9 cellular contexts compared by ENCODE assay signal in genomic region chr19:46579286-46579944, GRCh38. TPM values are rescaled to one million over a fixed set of nuclear protein-coding genes. Genes with fewer than 3 reads are reported as not detected.
DNase-seq lines count a peak whose midpoint lies in the region; ATAC-seq and TF ChIP-seq lines count a peak whose summit lies in the region.
"Had no signal": no experiment of that assay in that cellular context is flagged by ENCODE, and none has a peak within 500 bp of the region (broad histone marks: within the 10 kb centered on the region; RNA-seq: fewer than 3 reads in every experiment).

No MANE protein-coding gene starts in this region.

- H3K4me1 ChIP-seq in upper lobe of right lung = no peaks in the 10 kb centered on the region

- ATAC-seq in upper lobe of right lung (peak; percentile 19), HG02885 (IDR thresholded peaks at IDR 0.05; ENCODE audit: poor library complexity, unreplicated experiment) (no peak)

- intact Hi-C loops in activated CD4-positive, alpha-beta memory T cell treated with anti-CD3 and anti-CD28 coated beads for 36 hours (cut with micrococcal nuclease) = no loop called here
- intact Hi-C loops in upper lobe of right lung (cut with DNase I) = no loop called here

- H3K4me3 ChIP-seq in upper lobe of right lung = no peak overlapping the region

- no peak overlapping the region for H3K4me3 Mint-ChIP-seq in activated CD4-positive, alpha-beta memory T cell treated with anti-CD3 and anti-CD28 coated beads for 36 hours

- CTCF ChIA-PET in activated CD4-positive, alpha-beta memory T cell treated with anti-CD3 and anti-CD28 coated beads for 36 hours (lab: Charles Lee) = interaction anchor here (0.6 to 1.6 kb wide), 10 partner anchors 9 to 638 kb away, joined by 3 to 8 read pairs (median 4); partner anchors contain the start of genes CALM3 and DACT3

- peaks cover 3% of the 10 kb centered on the region for H3K27me3 Mint-ChIP-seq in activated CD4-positive, alpha-beta memory T cell treated with anti-CD3 and anti-CD28 coated beads for 36 hours

- H3K27ac ChIP-seq in upper lobe of right lung = no peak overlapping the region

- no peaks in the 10 kb centered on the region for H3K9me3 ChIP-seq in upper lobe of right lung

- peaks cover 21% of the 10 kb centered on the region for H3K4me1 Mint-ChIP-seq in activated CD4-positive, alpha-beta memory T cell treated with anti-CD3 and anti-CD28 coated beads for 36 hours (ENCODE audit: low read depth)

- in situ Hi-C loops in ACHN (cut with HindIII; ENCODE audit: low pct_ligation_motif_present, low pct_unique_long_range_greater_than_20kb, low sequenced_read_pairs) = no loop called here

- peak; percentile 66 for DNase-seq in activated naive CD4-positive, alpha-beta T cell treated with Interleukin-2 at 50 U/mL for 16 hours
- no peak for DNase-seq in activated naive CD4-positive, alpha-beta T cell (lab: John Stamatoyannopoulos, UW)
- peak; percentile 62 for DNase-seq in activated CD4-positive, alpha-beta memory T cell treated with anti-CD3 and anti-CD28 coated beads for 36 hours
- DNase-seq in iPS-NIHi7 (ENCODE audit: extremely low spot score) (peak; percentile 89), upper lobe of right lung (no peak), ACHN (no peak), hippocampal formation (lab: John Stamatoyannopoulos, UW) (no peak)

- H3K9me3 Mint-ChIP-seq in activated CD4-positive, alpha-beta memory T cell treated with anti-CD3 and anti-CD28 coated beads for 36 hours = no peaks in the 10 kb centered on the region

- no peak overlapping the region for H3K27ac Mint-ChIP-seq in activated CD4-positive, alpha-beta memory T cell treated with anti-CD3 and anti-CD28 coated beads for 36 hours

- no peaks in the 10 kb centered on the region for H3K36me3 ChIP-seq in upper lobe of right lung

- POLR2A ChIA-PET in activated CD4-positive, alpha-beta memory T cell treated with anti-CD3 and anti-CD28 coated beads for 36 hours (lab: Charles Lee) = no interaction called here

- no peaks in the 10 kb centered on the region for H3K27me3 ChIP-seq in upper lobe of right lung

- no peaks in the 10 kb centered on the region for H3K36me3 Mint-ChIP-seq in activated CD4-positive, alpha-beta memory T cell treated with anti-CD3 and anti-CD28 coated beads for 36 hours

- TF ChIP-seq CTCF in upper lobe of right lung (IDR thresholded peaks at IDR 0.05) = peak; percentile 23

RNA-seq across cellular contexts. Expression of gene CALM3, which starts 21.7 kb away (rescaled TPM):
- total RNA-seq in activated CD4-positive, alpha-beta memory T cell treated with anti-CD3 and anti-CD28 coated beads for 36 hours = 100 to 1,000 TPM; 410 to 425 TPM
- 142 TPM for total RNA-seq in upper lobe of right lung

RNA-seq across cellular contexts. Expression of gene PTGIR, which starts 45.5 kb away (rescaled TPM):
- 10 to 100 TPM; 22.6 to 24.6 TPM for total RNA-seq in activated CD4-positive, alpha-beta memory T cell treated with anti-CD3 and anti-CD28 coated beads for 36 hours
- 12.6 TPM for total RNA-seq in upper lobe of right lung

RNA-seq across cellular contexts. Expression of gene GNG8, which starts 56.6 kb away (rescaled TPM):
- total RNA-seq in activated CD4-positive, alpha-beta memory T cell treated with anti-CD3 and anti-CD28 coated beads for 36 hours = 1 to 10 TPM; 9.5 TPM
- not detected for total RNA-seq in upper lobe of right lung
- total RNA-seq: epithelial cell of proximal tubule had no signal

Comparison
In these comparisons a context has a peak if more than half of its experiments do, and no peak if none do; other contexts are left out.
1. DNase-seq: peak in activated naive CD4-positive, alpha-beta T cell treated with Interleukin-2 at 50 U/mL for 16 hours (single experiment), activated CD4-positive, alpha-beta memory T cell treated with anti-CD3 and anti-CD28 coated beads for 36 hours (single experiment) and iPS-NIHi7 (single experiment); none in activated naive CD4-positive, alpha-beta T cell (0 of 4), upper lobe of right lung (single experiment), ACHN (single experiment) and hippocampal formation (0 of 2).
2. RNA of gene GNG8, which starts 56.6 kb away (total RNA-seq): 9.5 TPM in activated CD4-positive, alpha-beta memory T cell treated with anti-CD3 and anti-CD28 coated beads for 36 hours; not detected in upper lobe of right lung (single experiment); every median in the first group is over 10 times any median in the second.